Comparison of ENCODE assay signal across 15 cellular contexts in genomic region chr11:129967996-129968395, GRCh38.
"Had no signal": no experiment of that assay in that cellular context is flagged by ENCODE, and none has a peak within 500 bp of the region (broad histone marks: within the 10 kb centered on the region; RNA-seq: fewer than 3 reads in every experiment).

No MANE protein-coding gene starts in this region.

- H3K27ac Mint-ChIP-seq: activated naive CD8-positive, alpha-beta T cell treated with anti-CD3 and anti-CD28 coated beads, Interleukin-2, amount 10 ng/mL, durations not matched to agents 7 days and 5 days; activated T-helper 1 cell treated with anti-CD3 and anti-CD28 coated beads, Interleukin-12 subunit alpha, Interleukin-12 subunit beta, Interleukin-2, Interleukin-4 antibody, amounts not matched to agents 30 ng/mL and 10 ng/mL and 1 ng/mL, durations not matched to agents 14 hours and 24 hours and 36 hours; memory B cell; stimulated activated naive B cell treated with anti-CD40 and anti-IgM and Interleukin-4, amounts not matched to agents 10 μg/mL and 1 μg/mL and 100 μg/mL, for 72 hours had no signal

- H3K9me3 Mint-ChIP-seq: activated naive CD8-positive, alpha-beta T cell treated with anti-CD3 and anti-CD28 coated beads, Interleukin-2, amount 10 ng/mL, durations not matched to agents 7 days and 5 days; activated T-helper 1 cell treated with anti-CD3 and anti-CD28 coated beads, Interleukin-12 subunit alpha, Interleukin-12 subunit beta, Interleukin-2, Interleukin-4 antibody, amounts not matched to agents 30 ng/mL and 10 ng/mL and 1 ng/mL, durations not matched to agents 14 hours and 24 hours and 36 hours; memory B cell; naive thymus-derived CD8-positive, alpha-beta T cell; stimulated activated naive B cell treated with anti-CD40 and anti-IgM and Interleukin-4, amounts not matched to agents 10 μg/mL and 1 μg/mL and 100 μg/mL, for 72 hours had no signal

- H3K4me3 Mint-ChIP-seq: activated naive CD8-positive, alpha-beta T cell treated with anti-CD3 and anti-CD28 coated beads, Interleukin-2, amount 10 ng/mL, durations not matched to agents 7 days and 5 days; activated T-helper 1 cell treated with anti-CD3 and anti-CD28 coated beads, Interleukin-12 subunit alpha, Interleukin-12 subunit beta, Interleukin-2, Interleukin-4 antibody, amounts not matched to agents 30 ng/mL and 10 ng/mL and 1 ng/mL, durations not matched to agents 14 hours and 24 hours and 36 hours; memory B cell; naive thymus-derived CD8-positive, alpha-beta T cell; stimulated activated naive B cell treated with anti-CD40 and anti-IgM and Interleukin-4, amounts not matched to agents 10 μg/mL and 1 μg/mL and 100 μg/mL, for 72 hours had no signal

- H3K36me3 Mint-ChIP-seq: activated naive CD8-positive, alpha-beta T cell treated with anti-CD3 and anti-CD28 coated beads, Interleukin-2, amount 10 ng/mL, durations not matched to agents 7 days and 5 days had no signal

- DNase-seq: activated naive CD4-positive, alpha-beta T cell; activated naive CD8-positive, alpha-beta T cell treated with anti-CD3 and anti-CD28 coated beads, Interleukin-2, amount 10 ng/mL, durations not matched to agents 7 days and 5 days; hippocampal formation; left ventricle myocardium superior; naive thymus-derived CD8-positive, alpha-beta T cell; posterior cingulate gyrus; right cardiac atrium; stimulated activated CD4-positive, alpha-beta T cell treated with anti-CD3 and anti-CD28 coated beads, Interleukin-15, amount 100 ng/mL, for 24 hours; stimulated activated CD4-positive, alpha-beta T cell treated with anti-CD3 and anti-CD28 coated beads, Interleukin-4, amount 100 ng/mL, for 1 hour; stimulated activated naive B cell treated with anti-CD40 and anti-IgM and Interleukin-4, amounts not matched to agents 10 μg/mL and 1 μg/mL and 100 μg/mL, for 72 hours; T1000; uterus had no signal

- ATAC-seq: activated CD4-positive, CD25-positive, alpha-beta regulatory T cell treated with anti-CD3 and anti-CD28 coated beads, Interleukin-2, amount 50 U/mL, for 24 hours; left ventricle myocardium superior; naive thymus-derived CD8-positive, alpha-beta T cell; stimulated activated naive B cell treated with anti-CD40 and anti-IgM and Interleukin-4, amounts not matched to agents 10 μg/mL and 1 μg/mL and 100 μg/mL, for 72 hours had no signal

- H3K27me3 Mint-ChIP-seq: memory B cell; naive thymus-derived CD8-positive, alpha-beta T cell had no signal
